ENCODE assay signal across 9 cellular contexts in the genomic region with DNA sequence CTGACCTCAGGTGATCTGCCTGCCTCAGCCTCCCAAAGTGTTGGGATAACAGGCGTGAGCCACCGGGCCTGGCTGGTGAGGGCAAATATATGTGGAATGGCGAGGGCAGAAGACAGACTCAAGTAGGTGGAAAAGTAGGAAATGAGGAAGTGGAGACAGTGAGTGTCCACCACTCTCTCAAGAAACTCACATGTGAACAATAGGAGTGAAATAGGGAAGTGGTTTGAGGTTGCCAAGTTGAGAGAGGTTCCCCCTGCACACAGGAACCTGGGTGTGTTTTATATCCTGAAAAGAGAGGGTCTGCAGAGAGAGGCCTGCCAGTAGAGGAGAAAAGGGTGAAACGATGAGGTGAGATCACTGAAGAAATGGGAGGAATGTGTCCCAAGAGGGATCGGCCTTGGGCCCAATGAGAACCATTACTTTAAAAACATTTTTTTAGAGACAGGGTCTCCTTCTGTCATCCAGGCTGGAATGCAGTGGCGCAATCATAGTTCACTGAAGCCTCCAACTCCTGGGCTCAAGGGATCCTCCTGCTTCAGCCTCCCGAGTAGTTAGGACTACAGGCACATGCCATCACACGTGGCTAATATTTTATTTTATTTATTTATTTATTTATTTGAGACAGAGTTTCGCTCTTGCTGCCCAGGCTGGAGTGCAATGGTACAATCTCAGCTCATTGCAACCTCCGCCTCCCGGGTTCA. TPM values are rescaled to one million over a fixed set of nuclear protein-coding genes. Genes with fewer than 3 reads are reported as not detected.
DNase-seq lines count a peak whose midpoint lies in the region; ATAC-seq and TF ChIP-seq lines count a peak whose summit lies in the region.
"Had no signal": no experiment of that assay in that cellular context is flagged by ENCODE, and none has a peak within 500 bp of the region (broad histone marks: within the 10 kb centered on the region; RNA-seq: fewer than 3 reads in every experiment).

No MANE protein-coding gene starts in this region.

- DNase-seq in GM06990 (ENCODE audit: extremely low read depth, insufficient read length) (peak; percentile 77), SKM-1 (lab: John Stamatoyannopoulos, UW; ENCODE audit: unreplicated experiment) (peak; percentile 98), lung (ENCODE audit: low spot score) (no peak), BE2C (no peak), HPDE6-E6E7 (ENCODE audit: extremely low spot score) (no peak), NCI-H526 (lab: John Stamatoyannopoulos, UW) (no peak)

- no peak overlapping the region for H3K27ac ChIP-seq in lung (ENCODE audit: low read depth in 1 of 2, low read length in 1 of 2)
- H3K27ac ChIP-seq: VCaP had no signal

- H3K27me3 ChIP-seq in GM06990 (replicated peaks; ENCODE audit: control insufficient read depth, insufficient read depth, low read length) (no peaks in the 10 kb centered on the region), lung (ENCODE audit: control insufficient read depth, insufficient read depth) (no peaks in the 10 kb centered on the region), BE2C (no peaks in the 10 kb centered on the region)

- H3K4me1 ChIP-seq in lung (ENCODE audit: control insufficient read depth in 2 of 2, insufficient read depth in 2 of 2, low read length in 2 of 2) (no peaks in the 10 kb centered on the region), BE2C (no peaks in the 10 kb centered on the region)

- ATAC-seq in GM21825 (IDR thresholded peaks at IDR 0.05; ENCODE audit: unreplicated experiment) (peak; percentile 73), lung (ENCODE audit: insufficient read depth, low FRiP score) (peak; percentile 53), HG03460 (IDR thresholded peaks at IDR 0.05; ENCODE audit: unreplicated experiment) (no peak)

- no peaks in the 10 kb centered on the region for H3K36me3 ChIP-seq in GM06990 (ENCODE audit: control insufficient read depth, insufficient read depth, low read length)
- no peaks in the 10 kb centered on the region for H3K36me3 ChIP-seq in lung (ENCODE audit: control insufficient read depth in 2 of 2, insufficient read depth in 2 of 2, low read length in 2 of 2)
- H3K36me3 ChIP-seq in BE2C, result no peaks in the 10 kb centered on the region

- 57 to 75% methylated on average over 11 of the region's 11 CpGs for WGBS in lung, 2 donors

- H3K4me3 ChIP-seq in GM06990 (replicated peaks; ENCODE audit: low read depth, low read length) (no peak overlapping the region), lung (no peak overlapping the region), BE2C (ENCODE audit: low read depth, low read length) (no peak overlapping the region)

- H3K9me3 ChIP-seq in lung (ENCODE audit: control insufficient read depth in 2 of 2, insufficient read depth in 1 of 2, low read length in 1 of 2) (no peaks in the 10 kb centered on the region), BE2C (no peaks in the 10 kb centered on the region)

- TF ChIP-seq CTCF in GM06990 (IDR thresholded peaks at IDR 0.05; ENCODE audit: insufficient read depth, low read length, poor library complexity, severe bottlenecking) (no peak), lung (IDR thresholded peaks at IDR 0.05; ENCODE audit: control extremely low read depth, extremely low read depth) (no peak), BE2C (IDR thresholded peaks at IDR 0.05; ENCODE audit: low read depth, low read length) (no peak)

RNA-seq across cellular contexts. Expression of gene CORO1A, which starts 17.1 kb away (rescaled TPM):
- 100 to 1,000 TPM in 1 of 2 donors, 10 to 100 TPM in 1; 47.7 to 143 TPM for total RNA-seq in lung
- 100 to 1,000 TPM in 1 of 2 donors, 10 to 100 TPM in 1; 41.8 to 419 TPM for polyA plus RNA-seq in lung
- 11.9 TPM for polyA plus RNA-seq in BE2C (2012; ENCODE audit: insufficient read depth, insufficient read length, low read depth)

RNA-seq across cellular contexts. Expression of gene BOLA2B, which starts 27.1 kb away (rescaled TPM):
- total RNA-seq in lung, result 100 to 1,000 TPM in 1 of 2 donors, 1 to 10 TPM in 1; 9.8 to 111 TPM
- polyA plus RNA-seq in lung, result 100 to 1,000 TPM; 253 to 320 TPM
- polyA plus RNA-seq in BE2C (2012; ENCODE audit: insufficient read depth, insufficient read length, low read depth), result 827 TPM

RNA-seq across cellular contexts. Expression of gene SLX1A, which starts 27.3 kb away (rescaled TPM):
- total RNA-seq in lung, result 10 to 100 TPM; 24.0 to 96.0 TPM
- 10 to 100 TPM; 63.4 to 86.8 TPM for polyA plus RNA-seq in lung
- 82.5 TPM for polyA plus RNA-seq in BE2C (2012; ENCODE audit: insufficient read depth, insufficient read length, low read depth)

RNA-seq across cellular contexts. Expression of gene SULT1A3, which starts 32.7 kb away (rescaled TPM):
- 10 to 100 TPM; 16.3 to 22.4 TPM for total RNA-seq in lung
- 10 to 100 TPM in 1 of 2 donors, 1 to 10 TPM in 1; 8.3 to 32.8 TPM for polyA plus RNA-seq in lung
- 3.2 TPM for polyA plus RNA-seq in BE2C (2012; ENCODE audit: insufficient read depth, insufficient read length, low read depth)

RNA-seq across cellular contexts. Expression of gene MAPK3, which starts 43.3 kb away (rescaled TPM):
- total RNA-seq in lung, result 10 to 100 TPM; 50.3 to 96.7 TPM
- polyA plus RNA-seq in lung, result 10 to 100 TPM; 65.7 to 83.8 TPM
- polyA plus RNA-seq in BE2C (2012; ENCODE audit: insufficient read depth, insufficient read length, low read depth), result 91.2 TPM

Comparison
In these comparisons a context has a peak if more than half of its experiments do, and no peak if none do; other contexts are left out.
1. DNase-seq: peak in GM06990 (single experiment) and SKM-1 (single experiment); none in lung (single experiment), BE2C (single experiment), HPDE6-E6E7 (single experiment) and NCI-H526 (0 of 2).